Comparison of ENCODE assay signal across 15 cellular contexts in genomic region chr15:66821307-66821706, GRCh38.
DNase-seq lines count a peak whose midpoint lies in the region; ATAC-seq and TF ChIP-seq lines count a peak whose summit lies in the region.
"Had no signal": no experiment of that assay in that cellular context is flagged by ENCODE, and none has a peak within 500 bp of the region (broad histone marks: within the 10 kb centered on the region; RNA-seq: fewer than 3 reads in every experiment).

No MANE protein-coding gene starts in this region.

- H3K4me3 Mint-ChIP-seq in GM23338: no peak overlapping the region
- H3K4me3 Mint-ChIP-seq: B cell; CD8-positive, alpha-beta memory T cell had no signal

- no peak for DNase-seq in GM23338 (ENCODE audit: low spot score)
- peak; percentile 63 for DNase-seq in adipocyte (ENCODE audit: low read depth)
- no peak for DNase-seq in amygdala (lab: John Stamatoyannopoulos, UW)
- no peak for DNase-seq in esophagus muscularis mucosa (ENCODE audit: extremely low spot score)
- DNase-seq: CD8-positive, alpha-beta memory T cell; H7; Karpas-422; NCI-H1930; NCI-H510A; NCI-H82; SHP77 treated with DMSO at 0.1 percent for 48 hours had no signal

- no peak overlapping the region for H3K4me2 ChIP-seq in GM23338

- no peaks in the 10 kb centered on the region for H3K9me3 ChIP-seq in adipocyte (ENCODE audit: control insufficient read depth, low read length)
- no peaks in the 10 kb centered on the region for H3K9me3 ChIP-seq in mesodermal cell (ENCODE audit: control insufficient read depth, low read length)
- no peaks in the 10 kb centered on the region for H3K9me3 ChIP-seq in esophagus muscularis mucosa

- peaks cover 5% of the 10 kb centered on the region for H3K27me3 Mint-ChIP-seq in GM23338 (ENCODE audit: insufficient read depth, low read depth, poor library complexity)

- WGBS in mesodermal cell (ENCODE audit: insufficient coverage in 2 of 2), 2 experiments: 78 to 96% methylated on average over 3 to 4 of the region's 4 CpGs
- WGBS in esophagus muscularis mucosa: 65% methylated on average over 4 of the region's 4 CpGs

- no peak for TF ChIP-seq POLR2A in esophagus muscularis mucosa (IDR thresholded peaks at IDR 0.05; ENCODE audit: low read depth)

- TF ChIP-seq EP300 in esophagus muscularis mucosa (IDR thresholded peaks at IDR 0.05): no peak

- ATAC-seq in GM23338: no peak
- ATAC-seq in HG03460 (IDR thresholded peaks at IDR 0.05; ENCODE audit: unreplicated experiment): no peak

- H3K4me1 ChIP-seq in GM23338 (ENCODE audit: insufficient read depth) (no peaks in the 10 kb centered on the region), adipocyte (ENCODE audit: control insufficient read depth, insufficient read depth, low read length) (peaks cover 36% of the 10 kb centered on the region), mesodermal cell (ENCODE audit: control insufficient read depth, insufficient read depth, low read length, poor library complexity, severe bottlenecking) (peaks cover 2% of the 10 kb centered on the region), esophagus muscularis mucosa (peaks cover 0 to 3% (median 0%) of the 10 kb centered on the region in 4 donors)

- H3F3A ChIP-seq in GM23338 (replicated peaks; ENCODE audit: low read depth): no peaks in the 10 kb centered on the region

- peak overlapping the region; percentile 68 for H3K9ac ChIP-seq in adipocyte (ENCODE audit: low read length)

- H3K79me2 ChIP-seq in GM23338 (replicated peaks; ENCODE audit: insufficient read depth): no peaks in the 10 kb centered on the region

- no peaks in the 10 kb centered on the region for H3K36me3 Mint-ChIP-seq in GM23338 (ENCODE audit: low read depth)

- H2AFZ ChIP-seq in GM23338: 0 out of 2 replicates have a peak overlapping the region, but pooled peaks have one; percentile 2

- no peak overlapping the region for H3K27ac Mint-ChIP-seq in GM23338
- H3K27ac Mint-ChIP-seq: B cell; CD8-positive, alpha-beta memory T cell had no signal

- TF ChIP-seq CTCF in GM23338 (conservative IDR thresholded peaks at IDR 0.05; ENCODE audit: low read depth in 2 of 2): no peak
- TF ChIP-seq CTCF in esophagus muscularis mucosa (IDR thresholded peaks at IDR 0.05): no peak

- no peak overlapping the region for H3K4me3 ChIP-seq in GM23338
- no peak overlapping the region for H3K4me3 ChIP-seq in adipocyte (ENCODE audit: low read length)
- H3K4me3 ChIP-seq in mesodermal cell (ENCODE audit: extremely low read depth, insufficient read depth, low read length, poor library complexity, severe bottlenecking): no peak overlapping the region
- no peak overlapping the region for H3K4me3 ChIP-seq in skin epidermis
- H3K4me3 ChIP-seq in esophagus muscularis mucosa: no peak overlapping the region

- no peaks in the 10 kb centered on the region for H4K20me1 ChIP-seq in GM23338 (replicated peaks; ENCODE audit: insufficient read depth)

- intact Hi-C loops in esophagus muscularis mucosa (cut with DNase I): no loop called here

- peaks cover 7% of the 10 kb centered on the region; the same call in 2 of the 3 replicates for H3K4me1 Mint-ChIP-seq in GM23338
- H3K4me1 Mint-ChIP-seq: B cell; CD8-positive, alpha-beta memory T cell had no signal

- H3K36me3 ChIP-seq in GM23338 (ENCODE audit: insufficient read depth) (no peaks in the 10 kb centered on the region), adipocyte (ENCODE audit: control insufficient read depth, insufficient read depth, low read length, severe bottlenecking) (no peaks in the 10 kb centered on the region), mesodermal cell (ENCODE audit: control insufficient read depth, insufficient read depth, low read length) (no peaks in the 10 kb centered on the region), esophagus muscularis mucosa (no peaks in the 10 kb centered on the region)

- H3K27me3 ChIP-seq in GM23338 (ENCODE audit: insufficient read depth): no peaks in the 10 kb centered on the region
- no peaks in the 10 kb centered on the region for H3K27me3 ChIP-seq in adipocyte (replicated peaks; ENCODE audit: control insufficient read depth, insufficient read depth, low read length)
- H3K27me3 ChIP-seq in esophagus muscularis mucosa: no peaks in the 10 kb centered on the region

- H3K27ac ChIP-seq in GM23338 (ENCODE audit: low read depth): no peak overlapping the region
- peak overlapping the region; percentile 23 for H3K27ac ChIP-seq in mesodermal cell (ENCODE audit: low read depth, low read length, severe bottlenecking)
- peak overlapping the region in 12 of 21 experiments; percentile 10 to 67 (median 50) for H3K27ac ChIP-seq in skin epidermis
- no peak overlapping the region for H3K27ac ChIP-seq in esophagus muscularis mucosa (replicated peaks in 1 of 4)

- H3K9me2 ChIP-seq in GM23338 (ENCODE audit: insufficient read depth): no peaks in the 10 kb centered on the region

- H3K9me3 Mint-ChIP-seq in GM23338: no peaks in the 10 kb centered on the region
- H3K9me3 Mint-ChIP-seq: CD8-positive, alpha-beta memory T cell had no signal

TF ChIP-seq in GM23338, 12 proteins besides CTCF, POLR2A, EP300 and RAD21 (continues in another document):
- TF ChIP-seq STAT1 (IDR thresholded peaks at IDR 0.05; ENCODE audit: unreplicated experiment) (no peak), CREB1 (CRISPR knock-in tag; IDR thresholded peaks at IDR 0.05; ENCODE audit: low read depth) (no peak), ZNF331 (CRISPR knock-in tag; IDR thresholded peaks at IDR 0.05; ENCODE audit: low read depth) (no peak), ZNF114 (CRISPR knock-in tag; IDR thresholded peaks at IDR 0.05) (no peak), EZH2 (IDR thresholded peaks at IDR 0.05; ENCODE audit: low read depth, unreplicated experiment) (no peak), REST (IDR thresholded peaks at IDR 0.05; ENCODE audit: unreplicated experiment) (no peak), NANOG (IDR thresholded peaks at IDR 0.05; ENCODE audit: borderline replicate concordance) (no peak), EZH2phosphoT487 (IDR thresholded peaks at IDR 0.05; ENCODE audit: unreplicated experiment) (no peak), POLR2AphosphoS5 (IDR thresholded peaks at IDR 0.05; ENCODE audit: low read depth) (no peak), JUNB (IDR thresholded peaks at IDR 0.05; ENCODE audit: unreplicated experiment) (no peak)
- TF ChIP-seq, protein P1, sequence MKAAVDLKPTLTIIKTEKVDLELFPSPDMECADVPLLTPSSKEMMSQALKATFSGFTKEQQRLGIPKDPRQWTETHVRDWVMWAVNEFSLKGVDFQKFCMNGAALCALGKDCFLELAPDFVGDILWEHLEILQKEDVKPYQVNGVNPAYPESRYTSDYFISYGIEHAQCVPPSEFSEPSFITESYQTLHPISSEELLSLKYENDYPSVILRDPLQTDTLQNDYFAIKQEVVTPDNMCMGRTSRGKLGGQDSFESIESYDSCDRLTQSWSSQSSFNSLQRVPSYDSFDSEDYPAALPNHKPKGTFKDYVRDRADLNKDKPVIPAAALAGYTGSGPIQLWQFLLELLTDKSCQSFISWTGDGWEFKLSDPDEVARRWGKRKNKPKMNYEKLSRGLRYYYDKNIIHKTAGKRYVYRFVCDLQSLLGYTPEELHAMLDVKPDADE (IDR thresholded peaks at IDR 0.05): no peak

Comparison
In these comparisons a context has a peak if more than half of its experiments do, and no peak if none do; other contexts are left out.
1. H3K27ac ChIP-seq: peak in mesodermal cell (single experiment) and skin epidermis (12 of 21); none in GM23338 (single experiment) and esophagus muscularis mucosa (0 of 4).